28 cellular contexts compared by ENCODE assay signal in genomic region chr6:54775586-54775985, GRCh38.
"Had no signal": no experiment of that assay in that cellular context is flagged by ENCODE, and none has a peak within 500 bp of the region (broad histone marks: within the 10 kb centered on the region; RNA-seq: fewer than 3 reads in every experiment).

No MANE protein-coding gene starts in this region.

- H3K4me3 ChIP-seq: adrenal gland, ascending aorta, breast epithelium, esophagus muscularis mucosa, left ventricle myocardium inferior, lung, mucosa of descending colon, spleen, suprapubic skin, tibial artery, upper lobe of right lung had no signal

- H3K36me3 Mint-ChIP-seq: activated naive CD8-positive, alpha-beta T cell; natural killer cell treated with Interleukin-12 subunit alpha and Interleukin-12 subunit beta and Interleukin-15 and Interleukin-18, amount 100 ng/mL, for 72 hours had no signal

- H3K4me1 Mint-ChIP-seq: activated CD4-positive, alpha-beta T cell treated with anti-CD3 and anti-CD28 coated beads for 36 hours; central memory CD8-positive, alpha-beta T cell had no signal

- H3K27ac ChIP-seq: adrenal gland, ascending aorta, breast epithelium, esophagus muscularis mucosa, left ventricle myocardium inferior, spleen, suprapubic skin, tibial artery, upper lobe of right lung had no signal

- ATAC-seq: activated CD4-positive, alpha-beta T cell treated with anti-CD3 and anti-CD28 coated beads for 36 hours; mucosa of descending colon; natural killer cell treated with Interleukin-12 subunit alpha and Interleukin-12 subunit beta and Interleukin-15 and Interleukin-18, amount 100 ng/mL, for 72 hours; right cardiac atrium; upper lobe of right lung had no signal

- H3K4me1 ChIP-seq: adrenal gland, ascending aorta, breast epithelium, esophagus muscularis mucosa, left ventricle myocardium inferior, spleen, suprapubic skin, tibial artery, upper lobe of right lung had no signal

- H3K27ac Mint-ChIP-seq: activated CD4-positive, alpha-beta T cell treated with anti-CD3 and anti-CD28 coated beads for 36 hours; activated naive CD8-positive, alpha-beta T cell; natural killer cell treated with Interleukin-12 subunit alpha and Interleukin-12 subunit beta and Interleukin-15 and Interleukin-18, amount 100 ng/mL, for 72 hours had no signal

- H3K36me3 ChIP-seq: adrenal gland, ascending aorta, breast epithelium, esophagus muscularis mucosa, left ventricle myocardium inferior, spleen, suprapubic skin, tibial artery, upper lobe of right lung had no signal

- H3K9me3 ChIP-seq: adrenal gland, ascending aorta, breast epithelium, esophagus muscularis mucosa, left ventricle myocardium inferior, mucosa of descending colon, suprapubic skin, tibial artery, upper lobe of right lung had no signal

- FAIRE-seq: colon had no signal

- H3K4me3 Mint-ChIP-seq: activated CD4-positive, alpha-beta T cell treated with anti-CD3 and anti-CD28 coated beads for 36 hours; activated naive CD8-positive, alpha-beta T cell; central memory CD8-positive, alpha-beta T cell; natural killer cell treated with Interleukin-12 subunit alpha and Interleukin-12 subunit beta and Interleukin-15 and Interleukin-18, amount 100 ng/mL, for 72 hours had no signal

- H3K27me3 ChIP-seq: adrenal gland, ascending aorta, breast epithelium, esophagus muscularis mucosa, spleen, suprapubic skin, tibial artery, upper lobe of right lung had no signal

- H3K9me3 Mint-ChIP-seq: natural killer cell treated with Interleukin-12 subunit alpha and Interleukin-12 subunit beta and Interleukin-15 and Interleukin-18, amount 100 ng/mL, for 72 hours had no signal

- DNase-seq: activated CD4-positive, alpha-beta T cell treated with anti-CD3 and anti-CD28 coated beads for 36 hours; activated CD4-positive, alpha-beta T cell treated with anti-CD3 and anti-CD28 coated beads, Interleukin-2, amount 50 U/mL, for 4 hours; activated CD4-positive, CD25-positive, alpha-beta regulatory T cell; activated effector memory CD4-positive, alpha-beta T cell treated with Interleukin-2 at 50 U/mL for 16 hours; activated naive CD4-positive, alpha-beta T cell treated with Interleukin-2 at 50 U/mL for 16 hours; adrenal gland; dermis blood vessel endothelial cell; effector CD4-positive, alpha-beta T cell; foreskin melanocyte; islet precursor cell; left ventricle myocardium inferior; mesendoderm; mucosa of descending colon; posterior cingulate gyrus; right cardiac atrium; spleen; stimulated activated naive CD4-positive, alpha-beta T cell; tibial artery; upper lobe of right lung had no signal

- H3K27me3 Mint-ChIP-seq: activated CD4-positive, alpha-beta T cell treated with anti-CD3 and anti-CD28 coated beads for 36 hours; activated naive CD8-positive, alpha-beta T cell; central memory CD8-positive, alpha-beta T cell; natural killer cell treated with Interleukin-12 subunit alpha and Interleukin-12 subunit beta and Interleukin-15 and Interleukin-18, amount 100 ng/mL, for 72 hours had no signal
